ENCODE assay signal across 1 cellular context in genomic region chr2:194100201-194100600, GRCh38.
TF ChIP-seq lines count a peak whose summit lies in the region.

No MANE protein-coding gene starts in this region.

TF ChIP-seq in H1, 55 proteins besides CTCF, POLR2A, EP300 and RAD21 (continued from another document):
- no peak for TF ChIP-seq CHD7 (IDR thresholded peaks at IDR 0.05; ENCODE audit: insufficient replicate concordance, low read length)
- TF ChIP-seq EGR1 (IDR thresholded peaks at IDR 0.05; ENCODE audit: borderline replicate concordance, low read depth, low read length), result no peak
- TF ChIP-seq YY1 (IDR thresholded peaks at IDR 0.05; ENCODE audit: low read depth, low read length), result no peak
- TF ChIP-seq SP4 (IDR thresholded peaks at IDR 0.05; ENCODE audit: low read length), result no peak
- TF ChIP-seq SUZ12 (IDR thresholded peaks at IDR 0.05; ENCODE audit: low read length), result no peak
- TF ChIP-seq SAP30 (IDR thresholded peaks at IDR 0.05; ENCODE audit: insufficient read depth, insufficient replicate concordance, low read length), result no peak
- TF ChIP-seq TCF12 (IDR thresholded peaks at IDR 0.05; ENCODE audit: low read depth, low read length), result no peak
- TF ChIP-seq CHD2 (IDR thresholded peaks at IDR 0.05; ENCODE audit: low read length), result no peak
